ENCODE assay signal across 8 cellular contexts in genomic region chr12:57127101-57127709, GRCh38. TPM values are rescaled to one million over a fixed set of nuclear protein-coding genes. Genes with fewer than 3 reads are reported as not detected.
DNase-seq lines count a peak whose midpoint lies in the region; ATAC-seq and TF ChIP-seq lines count a peak whose summit lies in the region.

No MANE protein-coding gene starts in this region.

- H3K27ac Mint-ChIP-seq in CD4-positive, alpha-beta T cell: peak overlapping the region; percentile 43
- H3K27ac Mint-ChIP-seq in activated naive CD8-positive, alpha-beta T cell treated with anti-CD3 and anti-CD28 coated beads for 36 hours: no peak overlapping the region

- peak; percentile 10 to 43 (median 25) for DNase-seq in CD4-positive, alpha-beta T cell
- DNase-seq in HFF-Myc (ENCODE audit: extremely low read depth, low read depth) (no peak), Peyer's patch (peak; percentile 56 to 93 (median 92)), right atrium auricular region (ENCODE audit: low spot score) (peak; percentile 81), retinal pigment epithelial cell (ENCODE audit: low read depth) (no peak)
- peak; percentile 38 for DNase-seq in activated naive CD8-positive, alpha-beta T cell treated with anti-CD3 and anti-CD28 coated beads for 36 hours

- no peaks in the 10 kb centered on the region for H3K36me3 Mint-ChIP-seq in CD4-positive, alpha-beta T cell (ENCODE audit: low read depth)
- H3K36me3 Mint-ChIP-seq in activated naive CD8-positive, alpha-beta T cell treated with anti-CD3 and anti-CD28 coated beads for 36 hours: no peaks in the 10 kb centered on the region

- peak overlapping the region; percentile 85 for H3K4me3 Mint-ChIP-seq in CD4-positive, alpha-beta T cell
- H3K4me3 Mint-ChIP-seq in activated naive CD8-positive, alpha-beta T cell treated with anti-CD3 and anti-CD28 coated beads for 36 hours: peak overlapping the region; percentile 81

- POLR2A ChIA-PET in CD4-positive, alpha-beta T cell (lab: Charles Lee): interaction anchor here (0.8 to 3.0 kb wide), 7 partner anchors 16 to 402 kb away, joined by 3 to 37 read pairs (median 3); partner anchors contain the start of genes NACA, NEMP1 and STAT6

- H3K4me3 ChIP-seq in HFF-Myc (replicated peaks; ENCODE audit: low read depth, low read length) (peak overlapping the region; percentile 86), Peyer's patch (peak overlapping the region; percentile 65 to 92 (median 78)), right atrium auricular region (peak overlapping the region; percentile 61 to 77), retinal pigment epithelial cell (ENCODE audit: low read length) (peak overlapping the region; percentile 85)

- TF ChIP-seq CTCF in CD4-positive, alpha-beta T cell (IDR thresholded peaks at IDR 0.05): peak; percentile 23
- peak; percentile 22 for TF ChIP-seq CTCF in HFF-Myc (IDR thresholded peaks at IDR 0.05; ENCODE audit: low read depth, low read length, missing control alignments)
- peak in 4 of 6 experiments; percentile 13 to 40 (median 26) for TF ChIP-seq CTCF in Peyer's patch (IDR thresholded peaks at IDR 0.05)
- TF ChIP-seq CTCF in right atrium auricular region (IDR thresholded peaks at IDR 0.05): peak in 1 of 2 donors; percentile 62
- peak; percentile 41 for TF ChIP-seq CTCF in retinal pigment epithelial cell (conservative IDR thresholded peaks at IDR 0.05; ENCODE audit: low read depth, low read length)

- peaks cover 25% of the 10 kb centered on the region for H3K4me1 Mint-ChIP-seq in CD4-positive, alpha-beta T cell (ENCODE audit: low read depth)
- peaks cover 19% of the 10 kb centered on the region for H3K4me1 Mint-ChIP-seq in activated naive CD8-positive, alpha-beta T cell treated with anti-CD3 and anti-CD28 coated beads for 36 hours

- intact Hi-C loops in CD4-positive, alpha-beta T cell (cut with DNase I, micrococcal nuclease): loop anchor here (5.0 kb wide), 3 partner anchors 110 to 375 kb away; partner anchors contain the start of gene PRIM1 (in 1 of the 2)

- H3K4me1 ChIP-seq in Peyer's patch (peaks cover 0 to 41% (median 9%) of the 10 kb centered on the region in 4 donors), right atrium auricular region (peaks cover 0 to 44% of the 10 kb centered on the region in 2 donors)

- H3K9me3 ChIP-seq in CD4-positive, alpha-beta T cell (ENCODE audit: control insufficient read depth, low read length): no peaks in the 10 kb centered on the region
- H3K9me3 ChIP-seq in Peyer's patch (no peaks in the 10 kb centered on the region), right atrium auricular region (no peaks in the 10 kb centered on the region)

- no peaks in the 10 kb centered on the region for H3K9me3 Mint-ChIP-seq in CD4-positive, alpha-beta T cell
- H3K9me3 Mint-ChIP-seq in activated naive CD8-positive, alpha-beta T cell treated with anti-CD3 and anti-CD28 coated beads for 36 hours: peaks cover 3% of the 10 kb centered on the region

- CTCF ChIA-PET in CD4-positive, alpha-beta T cell (lab: Charles Lee): interaction anchor here (1.0 to 7.8 kb wide), 5 partner anchors 15 to 112 kb away, joined by 3 to 63 read pairs (median 5); partner anchors contain the start of gene STAT6

- H3K27ac ChIP-seq in CD4-positive, alpha-beta T cell (ENCODE audit: low read depth, low read length): no peak overlapping the region
- H3K27ac ChIP-seq in Peyer's patch (peak overlapping the region; percentile 84 to 99 (median 92)), right atrium auricular region (peak overlapping the region; percentile 97 to 98)

- ATAC-seq in CD4-positive, alpha-beta T cell (ENCODE audit: poor library complexity): no peak
- no peak for ATAC-seq in HG03196 (IDR thresholded peaks at IDR 0.05; ENCODE audit: unreplicated experiment)
- no peak for ATAC-seq in GM19023 (IDR thresholded peaks at IDR 0.05; ENCODE audit: unreplicated experiment)

- peaks cover 4% of the 10 kb centered on the region for H3K27me3 Mint-ChIP-seq in CD4-positive, alpha-beta T cell
- peaks cover 4% of the 10 kb centered on the region for H3K27me3 Mint-ChIP-seq in activated naive CD8-positive, alpha-beta T cell treated with anti-CD3 and anti-CD28 coated beads for 36 hours

- no peaks in the 10 kb centered on the region for H3K27me3 ChIP-seq in CD4-positive, alpha-beta T cell (ENCODE audit: control insufficient read depth, insufficient read depth, low read length)
- no peaks in the 10 kb centered on the region for H3K27me3 ChIP-seq in Peyer's patch
- no peaks in the 10 kb centered on the region for H3K27me3 ChIP-seq in right atrium auricular region

- TF ChIP-seq POLR2A in Peyer's patch (IDR thresholded peaks at IDR 0.05): no peak

- H3K36me3 ChIP-seq in Peyer's patch (no peaks in the 10 kb centered on the region), right atrium auricular region (no peaks in the 10 kb centered on the region)

RNA-seq across cellular contexts. Expression of gene LRP1, which starts 1.1 kb away (rescaled TPM):
- 1 to 10 TPM; 6.6 to 8.5 TPM for total RNA-seq in CD4-positive, alpha-beta T cell
- total RNA-seq in Peyer's patch (100 to 1,000 TPM; 128 to 312 (median 207) TPM), right atrium auricular region (100 to 1,000 TPM in 1 of 2 donors, 10 to 100 TPM in 1; 89.4 to 211 TPM)
- 1 to 10 TPM; 1.3 to 2.0 TPM for total RNA-seq in activated naive CD8-positive, alpha-beta T cell treated with anti-CD3 and anti-CD28 coated beads for 36 hours

RNA-seq across cellular contexts. Expression of gene STAT6, which starts 16.0 kb away (rescaled TPM):
- total RNA-seq in CD4-positive, alpha-beta T cell: 100 to 1,000 TPM; 133 to 144 TPM
- 100 to 1,000 TPM; 278 to 416 (median 382) TPM for total RNA-seq in Peyer's patch
- total RNA-seq in activated naive CD8-positive, alpha-beta T cell treated with anti-CD3 and anti-CD28 coated beads for 36 hours: 100 to 1,000 TPM; 256 to 259 TPM
- total RNA-seq in right atrium auricular region: 10 to 100 TPM; 34.3 to 64.3 TPM

RNA-seq across cellular contexts. Expression of gene LRP1-AS, which starts 20.2 kb away (rescaled TPM):
- not detected for total RNA-seq in CD4-positive, alpha-beta T cell
- not detected for total RNA-seq in Peyer's patch
- not detected for total RNA-seq in activated naive CD8-positive, alpha-beta T cell treated with anti-CD3 and anti-CD28 coated beads for 36 hours
- total RNA-seq in right atrium auricular region: not detected

RNA-seq across cellular contexts. Expression of gene NAB2, which starts 38.3 kb away (rescaled TPM):
- total RNA-seq in CD4-positive, alpha-beta T cell: 1 to 10 TPM; 4.8 to 6.1 TPM
- total RNA-seq in Peyer's patch (10 to 100 TPM in 2 of 4 donors, 1 to 10 TPM in 2; 7.4 to 17.0 (median 10.3) TPM), right atrium auricular region (10 to 100 TPM in 1 of 2 donors, 1 to 10 TPM in 1; 9.0 to 21.1 TPM)
- total RNA-seq in activated naive CD8-positive, alpha-beta T cell treated with anti-CD3 and anti-CD28 coated beads for 36 hours: 10 to 100 TPM; 47.2 to 48.0 TPM

RNA-seq across cellular contexts. Expression of gene NEMP1, which starts 48.6 kb away (rescaled TPM):
- 1 to 10 TPM; 7.2 to 9.9 TPM for total RNA-seq in CD4-positive, alpha-beta T cell
- total RNA-seq in Peyer's patch (10 to 100 TPM in 1 of 4 donors, 1 to 10 TPM in 3; 4.6 to 11.6 (median 5.7) TPM), right atrium auricular region (1 to 10 TPM; 1.9 to 2.2 TPM)
- 10 to 100 TPM; 50.5 to 51.2 TPM for total RNA-seq in activated naive CD8-positive, alpha-beta T cell treated with anti-CD3 and anti-CD28 coated beads for 36 hours

Comparison
In these comparisons a context has a peak if more than half of its experiments do, and no peak if none do; other contexts are left out.
1. DNase-seq: peak in CD4-positive, alpha-beta T cell (10 of 10), Peyer's patch (3 of 3), activated naive CD8-positive, alpha-beta T cell treated with anti-CD3 and anti-CD28 coated beads for 36 hours (single experiment) and right atrium auricular region (single experiment); none in HFF-Myc (single experiment) and retinal pigment epithelial cell (single experiment).
2. RNA of gene LRP1, which starts 1.1 kb away (total RNA-seq): 128 to 312 TPM in Peyer's patch and 89.4 to 211 TPM in right atrium auricular region; 6.6 to 8.5 TPM in CD4-positive, alpha-beta T cell and 1.3 to 2.0 TPM in activated naive CD8-positive, alpha-beta T cell treated with anti-CD3 and anti-CD28 coated beads for 36 hours; every median in the first group is over 4 times any median in the second.
3. Peak in every context shown above with its lines, with median percentiles within 50 percentile points of each other: H3K4me3 ChIP-seq.